In genomic region chr4:146763560-146763959, GRCh38 we compare ENCODE assay signal across 23 cellular contexts.
"Had no signal": no experiment of that assay in that cellular context is flagged by ENCODE, and none has a peak within 500 bp of the region (broad histone marks: within the 10 kb centered on the region; RNA-seq: fewer than 3 reads in every experiment).

No MANE protein-coding gene starts in this region.

- DNase-seq: activated CD4-positive, alpha-beta T cell treated with anti-CD3 and anti-CD28 coated beads, Interleukin-2, amount 10 ng/mL, durations not matched to agents 24 days and 14 days; activated CD4-positive, alpha-beta T cell treated with anti-CD3 and anti-CD28 coated beads, Interleukin-2, amount 50 U/mL, for 4 hours; activated CD8-positive, alpha-beta T cell treated with anti-CD3 and anti-CD28 coated beads for 36 hours; activated gamma-delta T cell; activated naive CD4-positive, alpha-beta T cell treated with Interleukin-2 at 50 U/mL for 16 hours; activated T-cell treated with anti-CD3 and anti-CD28 coated beads, Interleukin-2, amount 50 U/mL, for 24 hours; adrenal gland; body of pancreas; MG63; NCI-H1105; NCI-H1417 treated with DMSO at 0.1 percent for 48 hours; NCI-H187 treated with DMSO at 0.1 percent for 48 hours; NCI-H2081; NCI-H2171 treated with DMSO at 0.1 percent for 48 hours; NCI-H2227 treated with DMSO at 0.1 percent for 48 hours; NCI-H446; NCI-H510A treated with DMSO at 0.1 percent for 48 hours; NCI-H526 treated with DMSO at 0.1 percent for 48 hours; NCI-H82; SHP77; SJCRH30; T1000 had no signal

- ATAC-seq: activated CD8-positive, alpha-beta T cell treated with anti-CD3 and anti-CD28 coated beads for 36 hours; body of pancreas; Panc1 had no signal
